Comparison of ENCODE assay signal across 8 cellular contexts in genomic region chr16:27232061-27232841, GRCh38. TPM values are rescaled to one million over a fixed set of nuclear protein-coding genes. Genes with fewer than 3 reads are reported as not detected.
DNase-seq lines count a peak whose midpoint lies in the region; ATAC-seq and TF ChIP-seq lines count a peak whose summit lies in the region.

No MANE protein-coding gene starts in this region.

- TF ChIP-seq CTCF in coronary artery (IDR thresholded peaks at IDR 0.05): no peak
- TF ChIP-seq CTCF in uterus (IDR thresholded peaks at IDR 0.05): no peak

- H3K9me3 Mint-ChIP-seq in activated T-cell treated with anti-CD3 and anti-CD28 coated beads, Interleukin-2, amount 50 U/mL, for 4 hours: no peaks in the 10 kb centered on the region

- intact Hi-C loops in uterus (cut with DNase I; ENCODE audit: low total_unique reads): loop anchor here (10.0 kb wide), 1 partner anchor 133 kb away; no protein-coding TSS in a partner anchor

- H3K36me3 Mint-ChIP-seq in activated T-cell treated with anti-CD3 and anti-CD28 coated beads, Interleukin-2, amount 50 U/mL, for 4 hours (ENCODE audit: insufficient read depth): peaks cover 13% of the 10 kb centered on the region

- peak; percentile 44 for ATAC-seq in GM18870 (IDR thresholded peaks at IDR 0.05; ENCODE audit: unreplicated experiment)
- peak; percentile 56 for ATAC-seq in HG03108 (IDR thresholded peaks at IDR 0.05; ENCODE audit: unreplicated experiment)
- peak; percentile 5 to 13 for ATAC-seq in activated T-cell treated with anti-CD3 and anti-CD28 coated beads, Interleukin-2, amount 50 U/mL, for 4 hours
- no peak for ATAC-seq in GM18873 (IDR thresholded peaks at IDR 0.05; ENCODE audit: low FRiP score, unreplicated experiment)

- peak overlapping the region; percentile 64 for H3K4me3 Mint-ChIP-seq in activated T-cell treated with anti-CD3 and anti-CD28 coated beads, Interleukin-2, amount 50 U/mL, for 4 hours

- H3K27me3 Mint-ChIP-seq in activated T-cell treated with anti-CD3 and anti-CD28 coated beads, Interleukin-2, amount 50 U/mL, for 4 hours (ENCODE audit: low read depth): no peaks in the 10 kb centered on the region

- TF ChIP-seq POLR2A in uterus (IDR thresholded peaks at IDR 0.05): no peak

- DNase-seq in activated T-cell treated with anti-CD3 and anti-CD28 coated beads, Interleukin-2, amount 50 U/mL, for 4 hours: peak; percentile 35
- peak; percentile 34 for DNase-seq in stimulated activated CD4-positive, alpha-beta T cell treated with anti-CD3 and anti-CD28 coated beads, Interleukin-12 subunit alpha, Interleukin-12 subunit beta, amount 100 ng/mL, for 4 hours
- no peak for DNase-seq in coronary artery (ENCODE audit: low spot score)
- DNase-seq in occipital lobe (lab: John Stamatoyannopoulos, UW): no peak
- DNase-seq in uterus: no peak

- H3K27ac ChIP-seq in coronary artery (peak overlapping the region in 1 of 2 donors; percentile 32), uterus (no peak overlapping the region)

- H3K27me3 ChIP-seq in uterus: no peaks in the 10 kb centered on the region

- H3K4me1 Mint-ChIP-seq in activated T-cell treated with anti-CD3 and anti-CD28 coated beads, Interleukin-2, amount 50 U/mL, for 4 hours (ENCODE audit: low read depth): peaks cover 79% of the 10 kb centered on the region

- H3K9me3 ChIP-seq in uterus: no peaks in the 10 kb centered on the region

- H3K36me3 ChIP-seq in uterus: no peaks in the 10 kb centered on the region

- H3K4me1 ChIP-seq in uterus: no peaks in the 10 kb centered on the region

- H3K4me3 ChIP-seq in coronary artery (no peak overlapping the region), uterus (no peak overlapping the region)

RNA-seq across cellular contexts. Expression of gene KDM8, which starts 28.9 kb away (rescaled TPM):
- 10 to 100 TPM in 1 of 3 donors, 1 to 10 TPM in 2; 8.8 to 10.7 (median 8.9) TPM for total RNA-seq in activated T-cell treated with anti-CD3 and anti-CD28 coated beads, Interleukin-2, amount 50 U/mL, for 4 hours
- total RNA-seq in occipital lobe (1.9 TPM), uterus (10 to 100 TPM in 2 of 4 donors, 1 to 10 TPM in 1, not detected in 1; 4.1 to 31.0 (median 11.5) TPM)

RNA-seq across cellular contexts. Expression of gene NSMCE1, which starts 36.3 kb away (rescaled TPM):
- total RNA-seq in activated T-cell treated with anti-CD3 and anti-CD28 coated beads, Interleukin-2, amount 50 U/mL, for 4 hours: 100 to 1,000 TPM; 109 to 111 (median 111) TPM
- 26.4 TPM for total RNA-seq in occipital lobe
- total RNA-seq in uterus: 10 to 100 TPM in 3 of 4 donors, 1 to 10 TPM in 1; 3.2 to 43.6 (median 35.6) TPM

Comparison
In these comparisons a context has a peak if more than half of its experiments do, and no peak if none do; other contexts are left out.
1. DNase-seq: peak in activated T-cell treated with anti-CD3 and anti-CD28 coated beads, Interleukin-2, amount 50 U/mL, for 4 hours (single experiment) and stimulated activated CD4-positive, alpha-beta T cell treated with anti-CD3 and anti-CD28 coated beads, Interleukin-12 subunit alpha, Interleukin-12 subunit beta, amount 100 ng/mL, for 4 hours (single experiment); none in coronary artery (single experiment), occipital lobe (single experiment) and uterus (0 of 2).